Comparison of ENCODE assay signal across 1 cellular context in the genomic region with DNA sequence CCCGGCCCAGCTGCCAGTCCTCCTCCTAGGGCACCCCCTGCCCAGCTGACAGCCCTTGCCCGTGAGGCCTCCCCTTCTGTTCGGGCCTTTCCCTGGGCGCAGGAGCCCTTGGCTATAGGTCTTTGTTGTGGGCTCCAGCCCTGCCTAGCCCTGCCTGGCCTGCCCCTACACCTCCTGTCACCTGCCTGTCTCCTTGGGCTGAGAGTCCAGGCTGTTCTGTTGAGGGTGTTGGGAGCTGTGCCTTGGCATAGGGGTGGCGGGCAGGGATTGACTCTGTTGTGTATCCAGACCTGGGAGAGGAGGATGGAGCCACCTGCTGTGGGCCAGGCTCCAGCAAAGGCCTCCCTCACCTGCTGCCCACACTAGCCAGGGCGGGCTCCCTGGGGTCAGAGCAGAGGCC.
TF ChIP-seq lines count a peak whose summit lies in the region.

No MANE protein-coding gene starts in this region.

TF ChIP-seq in GM23338, 12 proteins besides CTCF, POLR2A, EP300 and RAD21 (continued from another document):
- TF ChIP-seq, protein P1, sequence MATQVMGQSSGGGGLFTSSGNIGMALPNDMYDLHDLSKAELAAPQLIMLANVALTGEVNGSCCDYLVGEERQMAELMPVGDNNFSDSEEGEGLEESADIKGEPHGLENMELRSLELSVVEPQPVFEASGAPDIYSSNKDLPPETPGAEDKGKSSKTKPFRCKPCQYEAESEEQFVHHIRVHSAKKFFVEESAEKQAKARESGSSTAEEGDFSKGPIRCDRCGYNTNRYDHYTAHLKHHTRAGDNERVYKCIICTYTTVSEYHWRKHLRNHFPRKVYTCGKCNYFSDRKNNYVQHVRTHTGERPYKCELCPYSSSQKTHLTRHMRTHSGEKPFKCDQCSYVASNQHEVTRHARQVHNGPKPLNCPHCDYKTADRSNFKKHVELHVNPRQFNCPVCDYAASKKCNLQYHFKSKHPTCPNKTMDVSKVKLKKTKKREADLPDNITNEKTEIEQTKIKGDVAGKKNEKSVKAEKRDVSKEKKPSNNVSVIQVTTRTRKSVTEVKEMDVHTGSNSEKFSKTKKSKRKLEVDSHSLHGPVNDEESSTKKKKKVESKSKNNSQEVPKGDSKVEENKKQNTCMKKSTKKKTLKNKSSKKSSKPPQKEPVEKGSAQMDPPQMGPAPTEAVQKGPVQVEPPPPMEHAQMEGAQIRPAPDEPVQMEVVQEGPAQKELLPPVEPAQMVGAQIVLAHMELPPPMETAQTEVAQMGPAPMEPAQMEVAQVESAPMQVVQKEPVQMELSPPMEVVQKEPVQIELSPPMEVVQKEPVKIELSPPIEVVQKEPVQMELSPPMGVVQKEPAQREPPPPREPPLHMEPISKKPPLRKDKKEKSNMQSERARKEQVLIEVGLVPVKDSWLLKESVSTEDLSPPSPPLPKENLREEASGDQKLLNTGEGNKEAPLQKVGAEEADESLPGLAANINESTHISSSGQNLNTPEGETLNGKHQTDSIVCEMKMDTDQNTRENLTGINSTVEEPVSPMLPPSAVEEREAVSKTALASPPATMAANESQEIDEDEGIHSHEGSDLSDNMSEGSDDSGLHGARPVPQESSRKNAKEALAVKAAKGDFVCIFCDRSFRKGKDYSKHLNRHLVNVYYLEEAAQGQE (IDR thresholded peaks at IDR 0.05; ENCODE audit: unreplicated experiment) = no peak
- TF ChIP-seq, protein P2, sequence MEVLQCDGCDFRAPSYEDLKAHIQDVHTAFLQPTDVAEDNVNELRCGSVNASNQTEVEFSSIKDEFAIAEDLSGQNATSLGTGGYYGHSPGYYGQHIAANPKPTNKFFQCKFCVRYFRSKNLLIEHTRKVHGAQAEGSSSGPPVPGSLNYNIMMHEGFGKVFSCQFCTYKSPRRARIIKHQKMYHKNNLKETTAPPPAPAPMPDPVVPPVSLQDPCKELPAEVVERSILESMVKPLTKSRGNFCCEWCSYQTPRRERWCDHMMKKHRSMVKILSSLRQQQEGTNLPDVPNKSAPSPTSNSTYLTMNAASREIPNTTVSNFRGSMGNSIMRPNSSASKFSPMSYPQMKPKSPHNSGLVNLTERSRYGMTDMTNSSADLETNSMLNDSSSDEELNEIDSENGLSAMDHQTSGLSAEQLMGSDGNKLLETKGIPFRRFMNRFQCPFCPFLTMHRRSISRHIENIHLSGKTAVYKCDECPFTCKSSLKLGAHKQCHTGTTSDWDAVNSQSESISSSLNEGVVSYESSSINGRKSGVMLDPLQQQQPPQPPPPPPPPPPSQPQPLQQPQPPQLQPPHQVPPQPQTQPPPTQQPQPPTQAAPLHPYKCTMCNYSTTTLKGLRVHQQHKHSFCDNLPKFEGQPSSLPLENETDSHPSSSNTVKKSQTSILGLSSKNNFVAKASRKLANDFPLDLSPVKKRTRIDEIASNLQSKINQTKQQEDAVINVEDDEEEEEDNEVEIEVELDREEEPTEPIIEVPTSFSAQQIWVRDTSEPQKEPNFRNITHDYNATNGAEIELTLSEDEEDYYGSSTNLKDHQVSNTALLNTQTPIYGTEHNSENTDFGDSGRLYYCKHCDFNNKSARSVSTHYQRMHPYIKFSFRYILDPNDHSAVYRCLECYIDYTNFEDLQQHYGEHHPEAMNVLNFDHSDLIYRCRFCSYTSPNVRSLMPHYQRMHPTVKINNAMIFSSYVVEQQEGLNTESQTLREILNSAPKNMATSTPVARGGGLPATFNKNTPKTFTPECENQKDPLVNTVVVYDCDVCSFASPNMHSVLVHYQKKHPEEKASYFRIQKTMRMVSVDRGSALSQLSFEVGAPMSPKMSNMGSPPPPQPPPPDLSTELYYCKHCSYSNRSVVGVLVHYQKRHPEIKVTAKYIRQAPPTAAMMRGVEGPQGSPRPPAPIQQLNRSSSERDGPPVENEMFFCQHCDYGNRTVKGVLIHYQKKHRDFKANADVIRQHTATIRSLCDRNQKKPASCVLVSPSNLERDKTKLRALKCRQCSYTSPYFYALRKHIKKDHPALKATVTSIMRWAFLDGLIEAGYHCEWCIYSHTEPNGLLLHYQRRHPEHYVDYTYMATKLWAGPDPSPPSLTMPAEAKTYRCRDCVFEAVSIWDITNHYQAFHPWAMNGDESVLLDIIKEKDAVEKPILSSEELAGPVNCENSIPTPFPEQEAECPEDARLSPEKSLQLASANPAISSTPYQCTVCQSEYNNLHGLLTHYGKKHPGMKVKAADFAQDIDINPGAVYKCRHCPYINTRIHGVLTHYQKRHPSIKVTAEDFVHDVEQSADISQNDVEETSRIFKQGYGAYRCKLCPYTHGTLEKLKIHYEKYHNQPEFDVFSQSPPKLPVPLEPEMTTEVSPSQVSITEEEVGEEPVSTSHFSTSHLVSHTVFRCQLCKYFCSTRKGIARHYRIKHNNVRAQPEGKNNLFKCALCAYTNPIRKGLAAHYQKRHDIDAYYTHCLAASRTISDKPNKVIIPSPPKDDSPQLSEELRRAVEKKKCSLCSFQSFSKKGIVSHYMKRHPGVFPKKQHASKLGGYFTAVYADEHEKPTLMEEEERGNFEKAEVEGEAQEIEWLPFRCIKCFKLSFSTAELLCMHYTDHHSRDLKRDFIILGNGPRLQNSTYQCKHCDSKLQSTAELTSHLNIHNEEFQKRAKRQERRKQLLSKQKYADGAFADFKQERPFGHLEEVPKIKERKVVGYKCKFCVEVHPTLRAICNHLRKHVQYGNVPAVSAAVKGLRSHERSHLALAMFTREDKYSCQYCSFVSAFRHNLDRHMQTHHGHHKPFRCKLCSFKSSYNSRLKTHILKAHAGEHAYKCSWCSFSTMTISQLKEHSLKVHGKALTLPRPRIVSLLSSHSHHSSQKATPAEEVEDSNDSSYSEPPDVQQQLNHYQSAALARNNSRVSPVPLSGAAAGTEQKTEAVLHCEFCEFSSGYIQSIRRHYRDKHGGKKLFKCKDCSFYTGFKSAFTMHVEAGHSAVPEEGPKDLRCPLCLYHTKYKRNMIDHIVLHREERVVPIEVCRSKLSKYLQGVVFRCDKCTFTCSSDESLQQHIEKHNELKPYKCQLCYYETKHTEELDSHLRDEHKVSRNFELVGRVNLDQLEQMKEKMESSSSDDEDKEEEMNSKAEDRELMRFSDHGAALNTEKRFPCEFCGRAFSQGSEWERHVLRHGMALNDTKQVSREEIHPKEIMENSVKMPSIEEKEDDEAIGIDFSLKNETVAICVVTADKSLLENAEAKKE (CRISPR knock-in tag; IDR thresholded peaks at IDR 0.05) = no peak
